ENCODE assay signal across 10 cellular contexts in the genomic region with DNA sequence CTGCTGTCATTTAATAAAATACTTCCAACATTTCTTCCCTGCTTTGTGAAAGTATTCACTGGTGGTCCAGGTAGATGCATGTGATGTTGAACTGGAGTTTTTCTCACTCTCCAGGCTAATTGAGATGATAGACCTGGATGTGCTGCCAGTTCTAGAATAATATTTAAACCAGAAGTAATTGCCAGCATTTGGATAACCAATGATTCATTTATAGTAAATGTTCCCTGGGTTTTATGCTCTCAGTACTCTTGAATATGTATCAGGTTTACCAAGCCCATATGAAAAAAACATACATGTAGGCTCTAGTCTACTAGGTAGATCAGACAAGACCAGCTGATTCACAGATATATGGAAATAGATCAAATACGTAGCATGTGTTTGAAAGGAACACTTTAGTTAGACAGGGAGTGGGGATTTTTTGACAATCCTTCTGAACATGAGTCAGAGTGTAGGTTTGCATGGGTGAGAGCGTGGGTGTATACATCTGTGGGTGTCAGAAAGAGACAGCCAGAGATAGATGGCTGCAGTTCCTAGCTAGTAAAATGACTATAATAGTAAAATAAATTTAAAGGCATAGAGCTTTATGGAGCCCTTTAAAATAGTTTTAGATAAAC.
DNase-seq lines count a peak whose midpoint lies in the region; ATAC-seq and TF ChIP-seq lines count a peak whose summit lies in the region.
"Had no signal": no experiment of that assay in that cellular context is flagged by ENCODE, and none has a peak within 500 bp of the region (broad histone marks: within the 10 kb centered on the region; RNA-seq: fewer than 3 reads in every experiment).

No MANE protein-coding gene starts in this region.

- no peak overlapping the region for H3K27ac ChIP-seq in brain microvascular endothelial cell
- H3K27ac ChIP-seq: cardiac muscle cell had no signal

- peaks cover 2% of the 10 kb centered on the region for H3K9me3 Mint-ChIP-seq in activated naive CD4-positive, alpha-beta T cell treated with anti-CD3 and anti-CD28 coated beads, Interleukin-2, amount 10 ng/mL, durations not matched to agents 7 days and 5 days

- no peak overlapping the region for H3K4me3 ChIP-seq in brain microvascular endothelial cell (ENCODE audit: low read depth, low read length)
- H3K4me3 ChIP-seq: cardiac muscle cell had no signal

- in situ Hi-C loops in brain microvascular endothelial cell (cut with HindIII; ENCODE audit: low pct_ligation_motif_present, low sequenced_read_pairs), result no loop called here

- H3K27me3 ChIP-seq in brain microvascular endothelial cell (replicated peaks), result no peaks in the 10 kb centered on the region
- H3K27me3 ChIP-seq: cardiac muscle cell had no signal

- peaks cover 3% of the 10 kb centered on the region for H3K27me3 Mint-ChIP-seq in activated naive CD4-positive, alpha-beta T cell treated with anti-CD3 and anti-CD28 coated beads, Interleukin-2, amount 10 ng/mL, durations not matched to agents 7 days and 5 days

- H3K27ac Mint-ChIP-seq in activated naive CD4-positive, alpha-beta T cell treated with anti-CD3 and anti-CD28 coated beads, Interleukin-2, amount 10 ng/mL, durations not matched to agents 7 days and 5 days, result no peak overlapping the region

- no peaks in the 10 kb centered on the region for H3K36me3 Mint-ChIP-seq in activated naive CD4-positive, alpha-beta T cell treated with anti-CD3 and anti-CD28 coated beads, Interleukin-2, amount 10 ng/mL, durations not matched to agents 7 days and 5 days

- H3K4me3 Mint-ChIP-seq in activated naive CD4-positive, alpha-beta T cell treated with anti-CD3 and anti-CD28 coated beads, Interleukin-2, amount 10 ng/mL, durations not matched to agents 7 days and 5 days, result no peak overlapping the region

- H3K36me3 ChIP-seq in brain microvascular endothelial cell (replicated peaks), result no peaks in the 10 kb centered on the region
- H3K36me3 ChIP-seq: cardiac muscle cell had no signal

- CTCF ChIA-PET in activated naive CD4-positive, alpha-beta T cell treated with anti-CD3 and anti-CD28 coated beads, Interleukin-2, amount 10 ng/mL, durations not matched to agents 7 days and 5 days (lab: Charles Lee), result interaction anchor here (0.6 to 1.8 kb wide), 4 partner anchors 15 to 381 kb away, joined by 3 to 4 read pairs (median 3); no protein-coding TSS in a partner anchor

- DNase-seq in activated naive CD4-positive, alpha-beta T cell treated with Interleukin-2 at 50 U/mL for 16 hours, result peak; percentile 57
- DNase-seq in activated naive CD4-positive, alpha-beta T cell treated with anti-CD3 and anti-CD28 coated beads, Interleukin-2, amount 10 ng/mL, durations not matched to agents 7 days and 5 days, result no peak
- peak; percentile 4 for DNase-seq in brain microvascular endothelial cell
- peak; percentile 26 to 60 for DNase-seq in stimulated activated CD8-positive, alpha-beta memory T cell treated with anti-CD3 and anti-CD28 coated beads, Interleukin-7, amount 100 ng/mL, for 4 hours (ENCODE audit: low read depth in 2 of 2)
- DNase-seq in mucosa of gallbladder (ENCODE audit: low spot score), result no peak
- DNase-seq: foreskin melanocyte had no signal

- ATAC-seq in HG03159 (IDR thresholded peaks at IDR 0.05; ENCODE audit: unreplicated experiment) (peak; percentile 57), GM19397 (IDR thresholded peaks at IDR 0.05; ENCODE audit: unreplicated experiment) (no peak), HG03571 (IDR thresholded peaks at IDR 0.05; ENCODE audit: unreplicated experiment) (no peak)

- H3K4me1 Mint-ChIP-seq in activated naive CD4-positive, alpha-beta T cell treated with anti-CD3 and anti-CD28 coated beads, Interleukin-2, amount 10 ng/mL, durations not matched to agents 7 days and 5 days, result peaks cover 2% of the 10 kb centered on the region

- no peak for TF ChIP-seq CTCF in brain microvascular endothelial cell (IDR thresholded peaks at IDR 0.05; ENCODE audit: low read depth, low read length, missing control alignments)

Comparison
In these comparisons a context has a peak if more than half of its experiments do, and no peak if none do; other contexts are left out.
1. DNase-seq: peak in activated naive CD4-positive, alpha-beta T cell treated with Interleukin-2 at 50 U/mL for 16 hours (single experiment), brain microvascular endothelial cell (single experiment) and stimulated activated CD8-positive, alpha-beta memory T cell treated with anti-CD3 and anti-CD28 coated beads, Interleukin-7, amount 100 ng/mL, for 4 hours (2 of 2); none in activated naive CD4-positive, alpha-beta T cell treated with anti-CD3 and anti-CD28 coated beads, Interleukin-2, amount 10 ng/mL, durations not matched to agents 7 days and 5 days (single experiment) and mucosa of gallbladder (single experiment).